20 cellular contexts compared by ENCODE assay signal in the genomic region with DNA sequence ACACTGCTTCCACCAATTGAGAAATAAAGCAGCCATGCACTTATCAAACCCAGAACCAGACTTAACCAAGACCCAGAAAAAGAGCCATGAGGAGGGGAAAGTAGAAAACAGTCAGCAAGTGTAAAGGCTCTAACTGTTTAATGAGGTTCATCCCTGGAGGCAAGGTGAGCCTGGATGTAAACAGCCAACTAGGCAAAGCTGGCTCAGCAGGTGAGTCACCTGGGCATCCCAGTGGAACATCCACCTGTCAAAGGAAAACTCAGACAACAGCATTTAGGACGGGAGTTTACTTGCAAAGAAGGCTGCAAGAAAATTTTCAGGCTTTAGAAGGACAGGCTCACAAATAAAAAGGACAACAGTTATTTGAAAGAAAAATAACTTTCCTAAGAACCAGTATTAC.
A peak's percentile ranks its signal among the peaks of the same experiment; 100 is the strongest.
DNase-seq lines count a peak whose midpoint lies in the region; ATAC-seq and TF ChIP-seq lines count a peak whose summit lies in the region.
"Had no signal": no experiment of that assay in that cellular context is flagged by ENCODE, and none has a peak within 500 bp of the region (broad histone marks: within the 10 kb centered on the region; RNA-seq: fewer than 3 reads in every experiment).

No MANE protein-coding gene starts in this region.

- no peak overlapping the region for H3K27ac ChIP-seq in PC-3 (ENCODE audit: low read length)
- H3K27ac ChIP-seq: SK-N-MC had no signal

- H3F3A ChIP-seq in PC-3 (ENCODE audit: low read length, unreplicated experiment): no peaks in the 10 kb centered on the region

- no peaks in the 10 kb centered on the region for H4K20me1 ChIP-seq in PC-3 (ENCODE audit: low read length)

- peaks cover 15% of the 10 kb centered on the region for H3K4me1 ChIP-seq in PC-3 (ENCODE audit: insufficient read depth, low read length)

- no peak overlapping the region for H3K4me2 ChIP-seq in PC-3 (ENCODE audit: low read length)

- TF ChIP-seq CTCF in PC-3 (conservative IDR thresholded peaks at IDR 0.05; ENCODE audit: low read depth, low read length) (no peak), epithelial cell of esophagus (IDR thresholded peaks at IDR 0.05; ENCODE audit: insufficient read depth, low read depth, low read length, missing control alignments) (no peak)

- H3K36me3 ChIP-seq in PC-3 (ENCODE audit: low read depth, low read length): no peaks in the 10 kb centered on the region; the same call in 1 of the 2 replicates
- H3K36me3 ChIP-seq: MG63 had no signal

- no peaks in the 10 kb centered on the region for H3K27me3 ChIP-seq in PC-3 (ENCODE audit: low read length)
- H3K27me3 ChIP-seq: MG63 had no signal

- CTCF ChIA-PET in PC-3 (lab: Charles Lee): no interaction called here

- BruUV-seq in PC-3 (replicated peaks; lab: Mats Ljungman, UMichigan): no TSS peak

- DNase-seq in NCI-H2107 treated with DMSO at 0.1 percent for 48 hours (lab: John Stamatoyannopoulos, UW; ENCODE audit: unreplicated experiment): peak; percentile 1
- no peak for DNase-seq in NCI-H2107 (lab: John Stamatoyannopoulos, UW)
- DNase-seq in PC-3: peak; percentile 62
- DNase-seq in epithelial cell of esophagus (ENCODE audit: low read depth): peak; percentile 64
- peak; percentile 20 for DNase-seq in renal cortical epithelial cell (ENCODE audit: low read depth)
- DNase-seq in activated CD4-positive, alpha-beta T cell treated with anti-CD3 and anti-CD28 coated beads, Interleukin-2, amount 50 U/mL, for 1 hour: no peak
- DNase-seq in left colon: no peak
- DNase-seq: COR-L47; DMS153; EL; Karpas-422; MG63; NCI-H1048; NCI-H1694; NCI-H2081 treated with DMSO at 0.1 percent for 48 hours; NCI-H748 treated with DMSO at 0.1 percent for 48 hours; NK-92 treated with Interleukin-12 subunit alpha and Interleukin-12 subunit beta, amount 100 ng/mL, for 24 hours; SHP77 had no signal

- H3K9me2 ChIP-seq in PC-3 (replicated peaks; ENCODE audit: low read length): no peaks in the 10 kb centered on the region

- POLR2A ChIA-PET in PC-3 (lab: Charles Lee; ENCODE audit: unreplicated experiment): no interaction called here

- H3K4me3 ChIP-seq in PC-3 (ENCODE audit: low read length) (no peak overlapping the region), epithelial cell of esophagus (ENCODE audit: low read length) (no peak overlapping the region)
- H3K4me3 ChIP-seq: MG63, SK-N-MC had no signal

- H2AFZ ChIP-seq in PC-3 (ENCODE audit: low read length): no peak overlapping the region

- no peaks in the 10 kb centered on the region for H3K9me3 ChIP-seq in PC-3 (ENCODE audit: low read length)
- H3K9me3 ChIP-seq: MG63 had no signal

- H3K9ac ChIP-seq in PC-3 (ENCODE audit: low read length): no peak overlapping the region

- no peaks in the 10 kb centered on the region for H3K79me2 ChIP-seq in PC-3 (ENCODE audit: low read length)

- peak; percentile 64 for ATAC-seq in PC-3
- no peak for ATAC-seq in left colon
- ATAC-seq: HCT116 had no signal

- intact Hi-C loops in PC-3 (cut with micrococcal nuclease): no loop called here
- intact Hi-C loops in left colon (cut with DNase I, micrococcal nuclease): no loop called here

Comparison
In these comparisons a context has a peak if more than half of its experiments do, and no peak if none do; other contexts are left out.
1. DNase-seq: peak in NCI-H2107 treated with DMSO at 0.1 percent for 48 hours (single experiment), PC-3 (single experiment), epithelial cell of esophagus (single experiment) and renal cortical epithelial cell (single experiment); none in NCI-H2107 (single experiment), activated CD4-positive, alpha-beta T cell treated with anti-CD3 and anti-CD28 coated beads, Interleukin-2, amount 50 U/mL, for 1 hour (single experiment) and left colon (0 of 2).